ENCODE assay signal across 1 cellular context in the genomic region with DNA sequence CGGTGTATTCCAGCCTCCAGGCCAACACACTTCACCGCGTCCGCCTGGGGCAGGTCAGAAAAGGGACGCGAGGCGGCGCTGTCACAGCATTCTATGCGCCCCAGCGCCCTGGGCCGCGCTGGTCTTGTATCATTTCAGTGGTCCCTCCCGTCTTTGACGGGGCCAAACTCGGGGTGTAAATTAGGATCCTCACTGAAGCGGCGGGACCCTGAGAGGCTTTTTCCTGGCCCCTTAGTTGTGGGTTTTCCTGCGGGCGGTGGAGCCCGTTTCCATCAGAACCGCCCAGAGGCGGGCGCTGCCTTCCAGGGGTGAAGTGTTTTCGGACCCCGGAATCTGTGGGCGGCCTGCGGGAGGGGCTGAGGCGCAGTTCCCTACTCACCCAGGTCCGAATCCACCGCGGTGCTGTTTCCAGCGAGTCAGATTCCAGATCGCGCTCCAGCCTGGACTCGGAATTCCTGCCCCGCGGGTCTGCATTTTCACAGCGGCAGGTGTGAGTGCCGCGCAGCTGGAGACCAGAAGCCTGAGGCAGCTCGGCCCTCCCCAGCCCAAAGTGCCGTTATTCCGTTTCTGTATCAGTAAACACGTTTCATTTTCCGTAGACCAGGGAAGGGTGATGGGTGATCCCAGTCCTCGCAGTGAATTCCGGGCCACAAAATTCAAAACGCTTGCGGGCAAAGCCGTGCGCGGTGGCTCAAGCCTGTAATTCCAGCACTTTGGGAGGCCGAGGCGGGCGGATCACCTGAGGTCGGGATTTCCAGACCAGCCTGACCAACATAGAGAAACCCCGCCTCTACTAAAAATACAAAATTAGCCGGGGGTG.
TF ChIP-seq lines count a peak whose summit lies in the region.

No MANE protein-coding gene starts in this region.

TF ChIP-seq in HCT116, 20 proteins besides CTCF, POLR2A, EP300 and RAD21:
- TF ChIP-seq JUND (IDR thresholded peaks at IDR 0.05) (no peak), ZNF274 (IDR thresholded peaks at IDR 0.05; ENCODE audit: low read depth, low read length) (no peak), CEBPB (IDR thresholded peaks at IDR 0.05; ENCODE audit: low read depth) (no peak), FOSL1 (IDR thresholded peaks at IDR 0.05; ENCODE audit: low read depth) (no peak), POLR2AphosphoS5 (IDR thresholded peaks at IDR 0.05; ENCODE audit: low read depth, low read length) (peak; percentile 66), SIN3A (IDR thresholded peaks at IDR 0.05; ENCODE audit: low read depth) (no peak), CBX3 (IDR thresholded peaks at IDR 0.05; ENCODE audit: low read depth) (no peak), ZFX (IDR thresholded peaks at IDR 0.05) (0 out of 2 replicates have a peak, but pooled peaks have one; percentile 10), SRF (IDR thresholded peaks at IDR 0.05; ENCODE audit: low read depth) (no peak)
- TF ChIP-seq, protein P1, sequence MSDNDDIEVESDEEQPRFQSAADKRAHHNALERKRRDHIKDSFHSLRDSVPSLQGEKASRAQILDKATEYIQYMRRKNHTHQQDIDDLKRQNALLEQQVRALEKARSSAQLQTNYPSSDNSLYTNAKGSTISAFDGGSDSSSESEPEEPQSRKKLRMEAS (IDR thresholded peaks at IDR 0.05): no peak; the same call in 1 of the 2 replicates
